ENCODE assay signal across 8 cellular contexts in genomic region chr1:183635112-183635605, GRCh38.
DNase-seq lines count a peak whose midpoint lies in the region; FAIRE-seq and TF ChIP-seq lines count a peak whose summit lies in the region.

No MANE protein-coding gene starts in this region.

- H3K9ac ChIP-seq in OCI-LY1 (ENCODE audit: low read length), result peak overlapping the region; percentile 81

- no peaks in the 10 kb centered on the region for H3K9me2 ChIP-seq in OCI-LY1 (ENCODE audit: low read depth, low read length)

- peak overlapping the region; percentile 76 for H3K4me2 ChIP-seq in OCI-LY1 (ENCODE audit: low read length)

- H4K20me1 ChIP-seq in OCI-LY1 (ENCODE audit: insufficient read depth, low read length), result no peaks in the 10 kb centered on the region

- TF ChIP-seq CTCF in HEK293 (tag by site-specific recombination; IDR thresholded peaks at IDR 0.05) (no peak), OCI-LY1 (IDR thresholded peaks at IDR 0.05; ENCODE audit: low read length) (no peak), retinal pigment epithelial cell (conservative IDR thresholded peaks at IDR 0.05; ENCODE audit: low read depth, low read length) (no peak)

- peaks cover 31% of the 10 kb centered on the region for H3K79me2 ChIP-seq in OCI-LY1 (ENCODE audit: insufficient read depth, low read length)

- H3K9me3 ChIP-seq in HEK293 (ENCODE audit: control insufficient read depth, insufficient read depth, low read depth, low read length) (no peaks in the 10 kb centered on the region), OCI-LY1 (ENCODE audit: low read length) (no peaks in the 10 kb centered on the region)

- H3K36me3 ChIP-seq in HEK293 (ENCODE audit: control insufficient read depth in 2 of 2, insufficient read depth in 1 of 2, low read length in 2 of 2) (peaks cover 1 to 12% of the 10 kb centered on the region in 2 experiments; a peak in 2 of 3 replicates), OCI-LY1 (ENCODE audit: insufficient read depth, low read length) (peaks cover 27% of the 10 kb centered on the region)

- no peak for FAIRE-seq in HTR-8/SVneo (lab: Jason Lieb, UNC)
- no peak for FAIRE-seq in GM19239 (lab: Jason Lieb, UNC)

- CTCF ChIA-PET in HEK293 (lab: Yijun Ruan, JAX), result interaction anchor here (0.7 to 1.6 kb wide), 2 partner anchors 19 to 510 kb away, joined by 3 to 4 read pairs; no protein-coding TSS in a partner anchor

- no peaks in the 10 kb centered on the region for H3K27me3 ChIP-seq in OCI-LY1 (ENCODE audit: insufficient read depth, low read length)

- peaks cover 3% of the 10 kb centered on the region; the same call in 1 of the 2 replicates for H3F3A ChIP-seq in OCI-LY1 (ENCODE audit: insufficient read depth, low read length)

- DNase-seq in DMS53 treated with DMSO at 0.1 percent for 48 hours (lab: John Stamatoyannopoulos, UW; ENCODE audit: unreplicated experiment), result peak; percentile 25
- peak; percentile 24 for DNase-seq in hepatic stellate cell (ENCODE audit: low spot score)
- no peak for DNase-seq in retinal pigment epithelial cell (ENCODE audit: low read depth)
- DNase-seq in HTR-8/SVneo (ENCODE audit: insufficient read length, low spot score), result no peak
- DNase-seq in GM19239 (ENCODE audit: insufficient read length, low spot score), result no peak

- H3K27ac ChIP-seq in HEK293 (ENCODE audit: extremely low read depth, low read depth, low read length) (peak overlapping the region; percentile 59), OCI-LY1 (ENCODE audit: low read depth, low read length, poor library complexity, severe bottlenecking) (peak overlapping the region; percentile 82), angular gyrus (ENCODE audit: low read depth, low read length) (peak overlapping the region; percentile 88)

- POLR2A ChIA-PET in HEK293 (lab: Yijun Ruan, JAX), result interaction anchor here (0.6 to 1.5 kb wide), 3 partner anchors 416 to 1427 kb away, joined by 3 to 4 read pairs (median 4); partner anchors contain the start of gene TSEN15

- H3K4me1 ChIP-seq in HEK293 (ENCODE audit: control insufficient read depth, insufficient read depth, low read length) (peaks cover 14% of the 10 kb centered on the region; the same call in 1 of the 2 replicates), OCI-LY1 (ENCODE audit: insufficient read depth, low read length, severe bottlenecking) (peaks cover 33% of the 10 kb centered on the region)

- peak overlapping the region; percentile 86 for H3K4me3 ChIP-seq in HEK293 (ENCODE audit: low read depth, low read length)
- H3K4me3 ChIP-seq in OCI-LY1 (ENCODE audit: low read depth, low read length, poor library complexity, severe bottlenecking), result peak overlapping the region; percentile 89
- H3K4me3 ChIP-seq in retinal pigment epithelial cell (ENCODE audit: low read length), result peak overlapping the region; percentile 86

- H2AFZ ChIP-seq in OCI-LY1 (ENCODE audit: low read length), result no peak overlapping the region

TF ChIP-seq in HEK293, 187 proteins besides CTCF, POLR2A, EP300 and RAD21 (continues in another document):
- TF ChIP-seq INSM2 (tag by site-specific recombination; IDR thresholded peaks at IDR 0.05), result no peak
- TF ChIP-seq TCF7L2 (IDR thresholded peaks at IDR 0.05; ENCODE audit: borderline replicate concordance, low read depth, low read length), result no peak
- TF ChIP-seq ZNF10 (tag by site-specific recombination; IDR thresholded peaks at IDR 0.05), result no peak
- TF ChIP-seq SCRT2 (tag by site-specific recombination; IDR thresholded peaks at IDR 0.05), result peak; percentile 95
- TF ChIP-seq ZNF112 (tag by site-specific recombination; IDR thresholded peaks at IDR 0.05), result no peak
- no peak for TF ChIP-seq ZFP41 (tag by site-specific recombination; IDR thresholded peaks at IDR 0.05; ENCODE audit: borderline replicate concordance)
- TF ChIP-seq ZNF544 (tag by site-specific recombination; IDR thresholded peaks at IDR 0.05), result no peak
- no peak for TF ChIP-seq SETDB1 (IDR thresholded peaks at IDR 0.05; ENCODE audit: insufficient read length, low read length)
- no peak for TF ChIP-seq ZNF561 (tag by site-specific recombination; IDR thresholded peaks at IDR 0.05; ENCODE audit: borderline replicate concordance)
- no peak for TF ChIP-seq KLF7 (tag by site-specific recombination; IDR thresholded peaks at IDR 0.05; ENCODE audit: borderline replicate concordance)
- no peak; the same call in 1 of the 2 replicates for TF ChIP-seq ZNF660 (tag by site-specific recombination; IDR thresholded peaks at IDR 0.05)
- TF ChIP-seq ZNF623 (tag by site-specific recombination; IDR thresholded peaks at IDR 0.05), result no peak
- peak; percentile 39; the same call in 1 of the 2 replicates for TF ChIP-seq ZNF324 (tag by site-specific recombination; IDR thresholded peaks at IDR 0.05)
- no peak for TF ChIP-seq ZNF658 (tag by site-specific recombination; IDR thresholded peaks at IDR 0.05)
- peak; percentile 53; the same call in 1 of the 2 replicates for TF ChIP-seq KLF9 (tag by site-specific recombination; IDR thresholded peaks at IDR 0.05; ENCODE audit: low read depth)
- no peak for TF ChIP-seq ZNF529 (tag by site-specific recombination; IDR thresholded peaks at IDR 0.05; ENCODE audit: insufficient replicate concordance)
- TF ChIP-seq ZNF133 (tag by site-specific recombination; IDR thresholded peaks at IDR 0.05), result no peak
- TF ChIP-seq ZFP37 (tag by site-specific recombination; IDR thresholded peaks at IDR 0.05), result peak; percentile 72; the same call in 1 of the 2 replicates
- TF ChIP-seq ZBTB48 (tag by site-specific recombination; IDR thresholded peaks at IDR 0.05), result no peak
- no peak for TF ChIP-seq ZNF677 (tag by site-specific recombination; IDR thresholded peaks at IDR 0.05)
- TF ChIP-seq ELK4 (IDR thresholded peaks at IDR 0.05; ENCODE audit: borderline replicate concordance, low read depth, low read length), result no peak
- TF ChIP-seq ZNF404 (tag by site-specific recombination; IDR thresholded peaks at IDR 0.05), result no peak
- no peak for TF ChIP-seq ZNF747 (tag by site-specific recombination; IDR thresholded peaks at IDR 0.05)
- TF ChIP-seq ZNF202 (tag by site-specific recombination; IDR thresholded peaks at IDR 0.05; ENCODE audit: borderline replicate concordance), result no peak
- no peak for TF ChIP-seq REST (tag by site-specific recombination; IDR thresholded peaks at IDR 0.05)
- TF ChIP-seq MEIS1 (CRISPR knock-in tag; IDR thresholded peaks at IDR 0.05; ENCODE audit: borderline replicate concordance), result no peak

Comparison
In these comparisons a context has a peak if more than half of its experiments do, and no peak if none do; other contexts are left out.
1. DNase-seq: peak in DMS53 treated with DMSO at 0.1 percent for 48 hours (single experiment) and hepatic stellate cell (single experiment); none in retinal pigment epithelial cell (single experiment), HTR-8/SVneo (single experiment) and GM19239 (single experiment).
2. Peak in every context shown above with its lines, with median percentiles within 50 percentile points of each other: H3K27ac ChIP-seq and H3K4me3 ChIP-seq.